7 cellular contexts compared by ENCODE assay signal in the genomic region with DNA sequence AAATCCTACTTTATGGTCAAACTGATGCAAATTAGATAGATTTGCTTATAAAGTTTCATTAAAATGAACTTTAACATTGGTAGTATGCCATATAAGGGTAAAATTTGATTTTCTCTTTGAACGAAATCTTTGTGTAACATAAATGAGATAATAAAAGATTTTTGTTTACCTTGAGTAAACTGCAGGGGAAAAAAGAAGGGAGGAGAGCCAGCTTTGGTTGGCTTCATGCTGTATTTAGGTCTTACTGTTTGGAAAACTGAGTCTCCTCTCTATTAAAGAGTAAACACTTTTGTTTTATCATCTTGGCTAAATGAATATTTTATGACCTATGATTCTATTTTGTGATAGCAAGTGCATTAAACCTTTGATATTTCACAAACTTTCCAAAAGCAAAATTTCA.
"Had no signal": no experiment of that assay in that cellular context is flagged by ENCODE, and none has a peak within 500 bp of the region (broad histone marks: within the 10 kb centered on the region; RNA-seq: fewer than 3 reads in every experiment).

No MANE protein-coding gene starts in this region.

- ATAC-seq: GM23338 had no signal

- FAIRE-seq: H1, H54, HTR-8/SVneo had no signal

- H2AFZ ChIP-seq: GM23338 had no signal

- DNase-seq: H9, HCEC 1CT, KBM-7 had no signal

- H3K4me3 ChIP-seq: GM23338 had no signal

- H3K4me2 ChIP-seq: GM23338 had no signal
